18 cellular contexts compared by ENCODE assay signal in the genomic region with DNA sequence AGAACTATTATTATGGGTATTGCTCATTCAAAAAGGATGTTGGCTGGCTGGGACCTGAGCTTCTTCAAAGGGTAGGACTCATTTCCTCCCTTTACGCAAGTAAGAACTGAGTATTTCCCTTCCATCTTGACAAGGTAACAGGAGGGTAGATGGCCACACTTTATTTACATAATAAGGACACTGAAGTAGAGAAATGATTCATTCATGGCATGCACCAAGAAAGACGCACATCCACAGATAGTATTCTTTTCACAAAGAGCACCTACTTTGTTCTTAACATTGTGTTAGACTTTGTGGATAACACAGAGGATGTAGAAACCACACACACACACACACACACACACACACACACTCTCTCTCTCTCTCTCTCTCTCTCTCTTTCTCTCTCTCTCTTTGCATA.
A peak's percentile ranks its signal among the peaks of the same experiment; 100 is the strongest.
DNase-seq lines count a peak whose midpoint lies in the region; ATAC-seq, FAIRE-seq and TF ChIP-seq lines count a peak whose summit lies in the region.
"Had no signal": no experiment of that assay in that cellular context is flagged by ENCODE, and none has a peak within 500 bp of the region (broad histone marks: within the 10 kb centered on the region; RNA-seq: fewer than 3 reads in every experiment).

No MANE protein-coding gene starts in this region.

- H3K27me3 ChIP-seq in heart right ventricle = no peaks in the 10 kb centered on the region
- H3K27me3 ChIP-seq: gastrocnemius medialis, transverse colon had no signal

- peak; percentile 53 for FAIRE-seq in GM12892 (lab: Jason Lieb, UNC)

- H3K4me3 ChIP-seq in heart right ventricle = no peak overlapping the region
- H3K4me3 ChIP-seq in coronary artery = no peak overlapping the region
- H3K4me3 ChIP-seq: gastrocnemius medialis, lower lobe of right lung, prostate gland, transverse colon had no signal

- H3K27ac ChIP-seq in heart right ventricle = no peak overlapping the region
- no peak overlapping the region for H3K27ac ChIP-seq in coronary artery
- H3K27ac ChIP-seq: gastrocnemius medialis, lower lobe of right lung, prostate gland, transverse colon had no signal

- no peak for TF ChIP-seq CTCF in heart right ventricle (IDR thresholded peaks at IDR 0.05)
- no peak for TF ChIP-seq CTCF in coronary artery (IDR thresholded peaks at IDR 0.05)

- H3K9me3 ChIP-seq in heart right ventricle = no peaks in the 10 kb centered on the region
- H3K9me3 ChIP-seq: gastrocnemius medialis, lower lobe of right lung, prostate gland, transverse colon had no signal

- ATAC-seq in GM19035 (IDR thresholded peaks at IDR 0.05; ENCODE audit: unreplicated experiment) (peak; percentile 80), HG02798 (IDR thresholded peaks at IDR 0.05; ENCODE audit: poor library complexity, unreplicated experiment) (peak; percentile 74), HG03565 (IDR thresholded peaks at IDR 0.05; ENCODE audit: unreplicated experiment) (peak; percentile 91), heart right ventricle (no peak)
- ATAC-seq: CD8-positive, alpha-beta T cell; gastrocnemius medialis; lower lobe of right lung; PC-3 had no signal

- 38 to 41% methylated on average over 2 of the region's 2 CpGs for WGBS in heart right ventricle, 2 donors

- DNase-seq in GM12892 (ENCODE audit: insufficient read length) = no peak
- DNase-seq in NOMO-1 (lab: John Stamatoyannopoulos, UW; ENCODE audit: unreplicated experiment in 2 of 2) = no peak
- DNase-seq in heart right ventricle = no peak
- no peak for DNase-seq in HuH-7 (ENCODE audit: low spot score)
- DNase-seq in coronary artery (ENCODE audit: low spot score) = no peak
- DNase-seq: activated effector memory CD4-positive, alpha-beta T cell treated with anti-CD3 and anti-CD28 coated beads, Interleukin-2, amount 50 U/mL, for 16 hours; CD8-positive, alpha-beta T cell; cortex of kidney; gastrocnemius medialis; lower lobe of right lung; NCI-H1436; PC-3; T-helper 9 cell; transverse colon had no signal

- H3K4me1 ChIP-seq in heart right ventricle = peaks cover 0 to 25% (median 11%) of the 10 kb centered on the region in 9 donors
- H3K4me1 ChIP-seq: lower lobe of right lung, prostate gland had no signal

- TF ChIP-seq POLR2A in GM12892 (IDR thresholded peaks at IDR 0.05; ENCODE audit: low read depth, low read length) = no peak

- H3K36me3 ChIP-seq in heart right ventricle = no peaks in the 10 kb centered on the region
- H3K36me3 ChIP-seq: gastrocnemius medialis, lower lobe of right lung, prostate gland, transverse colon had no signal

- intact Hi-C loops in heart right ventricle (cut with DNase I) = no loop called here

Comparison
In these comparisons a context has a peak if more than half of its experiments do, and no peak if none do; other contexts are left out.
1. ATAC-seq: peak in GM19035 (single experiment), HG02798 (single experiment) and HG03565 (single experiment); none in heart right ventricle (0 of 8).